18 cellular contexts compared by ENCODE assay signal in the genomic region with DNA sequence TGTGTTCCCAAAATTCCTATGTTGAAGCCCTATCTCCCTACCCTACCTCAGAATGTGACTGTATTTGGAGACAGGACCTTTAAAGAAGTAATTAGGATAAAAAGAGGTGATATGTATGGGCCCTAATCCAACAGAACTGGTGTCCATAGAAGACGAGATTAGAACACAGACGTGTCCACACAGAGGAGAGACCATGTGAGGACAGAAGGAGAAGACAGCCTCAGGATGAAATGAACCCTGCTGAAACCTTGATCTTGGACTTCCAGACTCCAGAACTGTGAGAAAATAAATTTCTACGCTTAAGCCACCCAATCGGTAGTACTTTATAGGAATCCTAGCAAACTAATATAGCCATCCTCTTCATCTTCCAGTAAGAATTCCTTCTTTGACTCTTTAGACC.
"Had no signal": no experiment of that assay in that cellular context is flagged by ENCODE, and none has a peak within 500 bp of the region (broad histone marks: within the 10 kb centered on the region; RNA-seq: fewer than 3 reads in every experiment).

No MANE protein-coding gene starts in this region.

- H3K27me3 Mint-ChIP-seq: activated CD4-positive, alpha-beta T cell treated with anti-CD3 and anti-CD28 coated beads, Interleukin-2, amount 10 ng/mL, durations not matched to agents 7 days and 5 days; activated naive CD8-positive, alpha-beta T cell treated with anti-CD3 and anti-CD28 coated beads for 36 hours; activated T-cell treated with anti-CD3 and anti-CD28 coated beads, Interleukin-2, amount 50 U/mL, for 24 hours had no signal

- ATAC-seq: activated CD4-positive, CD25-positive, alpha-beta regulatory T cell treated with anti-CD3 and anti-CD28 coated beads, Interleukin-2, amount 50 U/mL, for 24 hours; activated CD8-positive, alpha-beta T cell treated with anti-CD3 and anti-CD28 coated beads, Interleukin-2, amount 10 ng/mL, durations not matched to agents 7 days and 5 days; gastroesophageal sphincter; heart right ventricle; natural killer cell; sciatic nerve; stimulated activated effector memory CD8-positive, alpha-beta T cell treated with anti-CD3 and anti-CD28 coated beads, Interleukin-12 subunit alpha, Interleukin-12 subunit beta, amount 100 ng/mL, for 72 hours had no signal

- H3K4me3 ChIP-seq: gastroesophageal sphincter, heart right ventricle, smooth muscle cell had no signal

- DNase-seq: activated CD4-positive, alpha-beta T cell treated with anti-CD3 and anti-CD28 coated beads, Interleukin-2, amount 10 ng/mL, durations not matched to agents 7 days and 5 days; activated CD8-positive, alpha-beta T cell treated with anti-CD3 and anti-CD28 coated beads, Interleukin-2, amount 10 ng/mL, durations not matched to agents 7 days and 5 days; activated effector memory CD4-positive, alpha-beta T cell treated with Interleukin-2 at 50 U/mL for 16 hours; activated naive CD8-positive, alpha-beta T cell treated with anti-CD3 and anti-CD28 coated beads for 36 hours; activated T-cell treated with anti-CD3 and anti-CD28 coated beads, Interleukin-2, amount 50 U/mL, for 24 hours; anterior cingulate cortex; brain microvascular endothelial cell; central memory CD4-positive, alpha-beta T cell; heart right ventricle; mesendoderm; natural killer cell; stimulated activated CD4-positive, alpha-beta T cell treated with anti-CD3 and anti-CD28 coated beads, Interleukin-4, amount 100 ng/mL, for 24 hours had no signal

- H3K27ac Mint-ChIP-seq: activated CD4-positive, alpha-beta T cell treated with anti-CD3 and anti-CD28 coated beads, Interleukin-2, amount 10 ng/mL, durations not matched to agents 7 days and 5 days; activated naive CD8-positive, alpha-beta T cell treated with anti-CD3 and anti-CD28 coated beads for 36 hours; natural killer cell; stimulated activated effector memory CD8-positive, alpha-beta T cell treated with anti-CD3 and anti-CD28 coated beads, Interleukin-12 subunit alpha, Interleukin-12 subunit beta, amount 100 ng/mL, for 72 hours had no signal

- H3K9me3 ChIP-seq: gastroesophageal sphincter, heart right ventricle had no signal

- H3K9ac ChIP-seq: parathyroid adenoma had no signal

- H3K4me3 Mint-ChIP-seq: activated CD4-positive, alpha-beta T cell treated with anti-CD3 and anti-CD28 coated beads, Interleukin-2, amount 10 ng/mL, durations not matched to agents 7 days and 5 days; activated CD8-positive, alpha-beta T cell treated with anti-CD3 and anti-CD28 coated beads, Interleukin-2, amount 10 ng/mL, durations not matched to agents 7 days and 5 days; activated naive CD8-positive, alpha-beta T cell treated with anti-CD3 and anti-CD28 coated beads for 36 hours; activated T-cell treated with anti-CD3 and anti-CD28 coated beads, Interleukin-2, amount 50 U/mL, for 24 hours; natural killer cell; stimulated activated effector memory CD8-positive, alpha-beta T cell treated with anti-CD3 and anti-CD28 coated beads, Interleukin-12 subunit alpha, Interleukin-12 subunit beta, amount 100 ng/mL, for 72 hours had no signal

- H3K27me3 ChIP-seq: brain microvascular endothelial cell, gastroesophageal sphincter, heart right ventricle had no signal

- H3K9me3 Mint-ChIP-seq: activated CD4-positive, alpha-beta T cell treated with anti-CD3 and anti-CD28 coated beads, Interleukin-2, amount 10 ng/mL, durations not matched to agents 7 days and 5 days; activated naive CD8-positive, alpha-beta T cell treated with anti-CD3 and anti-CD28 coated beads for 36 hours; activated T-cell treated with anti-CD3 and anti-CD28 coated beads, Interleukin-2, amount 50 U/mL, for 24 hours; natural killer cell; stimulated activated effector memory CD8-positive, alpha-beta T cell treated with anti-CD3 and anti-CD28 coated beads, Interleukin-12 subunit alpha, Interleukin-12 subunit beta, amount 100 ng/mL, for 72 hours had no signal

- H3K27ac ChIP-seq: brain microvascular endothelial cell, parathyroid adenoma had no signal
